ENCODE assay signal across 8 cellular contexts in genomic region chr4:55948726-55949479, GRCh38.
DNase-seq lines count a peak whose midpoint lies in the region; ATAC-seq lines count a peak whose summit lies in the region.

A gene with protein sequence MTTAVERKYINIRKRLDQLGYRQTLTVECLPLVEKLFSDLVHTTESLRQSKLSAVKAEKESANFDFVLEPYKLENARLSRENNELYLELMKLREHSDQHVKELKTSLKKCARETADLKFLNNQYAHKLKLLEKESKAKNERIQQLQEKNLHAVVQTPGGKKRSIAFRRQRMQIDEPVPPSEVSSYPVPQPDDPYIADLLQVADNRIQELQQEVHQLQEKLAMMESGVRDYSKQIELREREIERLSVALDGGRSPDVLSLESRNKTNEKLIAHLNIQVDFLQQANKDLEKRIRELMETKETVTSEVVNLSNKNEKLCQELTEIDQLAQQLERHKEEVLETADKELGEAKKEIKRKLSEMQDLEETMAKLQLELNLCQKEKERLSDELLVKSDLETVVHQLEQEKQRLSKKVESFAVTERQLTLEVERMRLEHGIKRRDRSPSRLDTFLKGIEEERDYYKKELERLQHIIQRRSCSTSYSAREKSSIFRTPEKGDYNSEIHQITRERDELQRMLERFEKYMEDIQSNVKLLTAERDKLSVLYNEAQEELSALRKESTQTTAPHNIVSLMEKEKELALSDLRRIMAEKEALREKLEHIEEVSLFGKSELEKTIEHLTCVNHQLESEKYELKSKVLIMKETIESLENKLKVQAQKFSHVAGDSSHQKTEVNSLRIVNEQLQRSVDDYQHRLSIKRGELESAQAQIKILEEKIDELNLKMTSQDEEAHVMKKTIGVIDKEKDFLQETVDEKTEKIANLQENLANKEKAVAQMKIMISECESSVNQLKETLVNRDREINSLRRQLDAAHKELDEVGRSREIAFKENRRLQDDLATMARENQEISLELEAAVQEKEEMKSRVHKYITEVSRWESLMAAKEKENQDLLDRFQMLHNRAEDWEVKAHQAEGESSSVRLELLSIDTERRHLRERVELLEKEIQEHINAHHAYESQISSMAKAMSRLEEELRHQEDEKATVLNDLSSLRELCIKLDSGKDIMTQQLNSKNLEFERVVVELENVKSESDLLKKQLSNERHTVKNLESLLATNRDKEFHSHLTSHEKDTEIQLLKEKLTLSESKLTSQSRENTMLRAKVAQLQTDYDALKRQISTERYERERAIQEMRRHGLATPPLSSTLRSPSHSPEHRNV (plus strand): TSS chr4:55948945. CDS start chr4:55952131, 3,186 bp downstream.

- DNase-seq in Ammon's horn (ENCODE audit: low spot score) = peak; percentile 94
- DNase-seq in NCI-H345 treated with DMSO at 0.1 percent for 48 hours (lab: John Stamatoyannopoulos, UW; ENCODE audit: unreplicated experiment) = peak; percentile 54
- DNase-seq in activated CD4-positive, CD25-positive, alpha-beta regulatory T cell (lab: John Stamatoyannopoulos, UW) = peak; percentile 86 to 92 (median 90)
- peak in 60 of 61 donors; percentile 28 to 94 (median 86) for DNase-seq in caudate nucleus (lab: John Stamatoyannopoulos, UW)
- DNase-seq in iris pigment epithelial cell (ENCODE audit: low read depth) = peak; percentile 96
- DNase-seq in stimulated activated CD4-positive, alpha-beta T cell treated with anti-CD3 and anti-CD28 coated beads, Interleukin-12 subunit alpha, Interleukin-12 subunit beta, amount 100 ng/mL, for 24 hours (ENCODE audit: low read depth in 2 of 2) = peak; percentile 79 to 83

- peak within 1 kb of the TSS; percentile 86 for H3K27ac ChIP-seq in caudate nucleus (ENCODE audit: low read depth, low read length)

- ATAC-seq in GM19043 (IDR thresholded peaks at IDR 0.05; ENCODE audit: low read depth, unreplicated experiment) = peak; percentile 71
- peak; percentile 77 for ATAC-seq in HG03354 (IDR thresholded peaks at IDR 0.05; ENCODE audit: poor library complexity, severe bottlenecking, unreplicated experiment)

Comparison
In these comparisons a context has a peak if more than half of its experiments do, and no peak if none do; other contexts are left out.
1. Peak in every context shown above with its lines: DNase-seq, ATAC-seq and H3K27ac ChIP-seq.